Comparison of ENCODE assay signal across 16 cellular contexts in the genomic region with DNA sequence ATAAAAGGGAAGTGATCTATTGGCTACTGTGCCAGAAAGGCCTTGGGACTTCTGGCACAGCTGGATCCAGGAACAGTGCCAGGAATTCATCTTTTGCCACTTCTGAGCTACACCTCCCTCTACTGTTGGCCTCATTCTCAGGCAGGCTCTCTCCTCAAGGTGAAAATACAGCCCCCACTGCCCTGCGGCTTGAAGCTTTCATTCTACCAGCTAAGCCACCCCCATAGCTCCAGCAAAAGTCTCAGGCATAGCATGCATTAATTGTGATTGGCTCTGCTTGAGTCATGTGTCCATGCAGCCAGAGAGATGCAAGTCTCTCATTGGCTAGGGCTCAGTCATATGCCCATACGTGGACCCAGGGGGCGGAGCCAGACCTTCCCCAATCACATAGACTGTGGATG.
A peak's percentile ranks its signal among the peaks of the same experiment; 100 is the strongest.
DNase-seq lines count a peak whose midpoint lies in the region; ATAC-seq and TF ChIP-seq lines count a peak whose summit lies in the region.
"Had no signal": no experiment of that assay in that cellular context is flagged by ENCODE, and none has a peak within 500 bp of the region (broad histone marks: within the 10 kb centered on the region; RNA-seq: fewer than 3 reads in every experiment).

No MANE protein-coding gene starts in this region.

- H3K4me3 ChIP-seq in body of pancreas (no peak overlapping the region), lower lobe of right lung (no peak overlapping the region)
- H3K4me3 ChIP-seq in CD4-positive, alpha-beta memory T cell (ENCODE audit: low read length in 2 of 2): no peak overlapping the region
- H3K4me3 ChIP-seq: heart right ventricle, MG63 had no signal

- CTCF ChIA-PET in CD4-positive, alpha-beta memory T cell (lab: Charles Lee; ENCODE audit: partially characterized antibody): no interaction called here

- no peak overlapping the region for H3K4me3 Mint-ChIP-seq in neural crest cell
- H3K4me3 Mint-ChIP-seq in CD4-positive, alpha-beta memory T cell: no peak overlapping the region
- H3K4me3 Mint-ChIP-seq: activated CD4-positive, alpha-beta T cell treated with anti-CD3 and anti-CD28 coated beads, Interleukin-2, amount 10 ng/mL, durations not matched to agents 24 days and 14 days; activated T-helper 17 cell treated with anti-CD3 and anti-CD28 coated beads, Interleukin-2, amount 50 U/mL, for 72 hours; brain; memory B cell had no signal

- H3K9me3 Mint-ChIP-seq in neural crest cell: no peaks in the 10 kb centered on the region
- peaks cover 0 to 3% (median 0%) of the 10 kb centered on the region in 8 donors for H3K9me3 Mint-ChIP-seq in CD4-positive, alpha-beta memory T cell
- H3K9me3 Mint-ChIP-seq: activated CD4-positive, alpha-beta T cell treated with anti-CD3 and anti-CD28 coated beads, Interleukin-2, amount 10 ng/mL, durations not matched to agents 24 days and 14 days; activated T-helper 17 cell treated with anti-CD3 and anti-CD28 coated beads, Interleukin-2, amount 50 U/mL, for 72 hours; memory B cell had no signal

- peak overlapping the region; percentile 36 for H3K27ac Mint-ChIP-seq in neural crest cell (ENCODE audit: unreplicated experiment)
- H3K27ac Mint-ChIP-seq in CD4-positive, alpha-beta memory T cell: no peak overlapping the region
- H3K27ac Mint-ChIP-seq: activated CD4-positive, alpha-beta T cell treated with anti-CD3 and anti-CD28 coated beads, Interleukin-2, amount 10 ng/mL, durations not matched to agents 24 days and 14 days; activated T-helper 17 cell treated with anti-CD3 and anti-CD28 coated beads, Interleukin-2, amount 50 U/mL, for 72 hours; memory B cell had no signal

- TF ChIP-seq CTCF in body of pancreas (IDR thresholded peaks at IDR 0.05): peak in 2 of 7 experiments; percentile 3 to 6
- no peak for TF ChIP-seq CTCF in neural crest cell (conservative IDR thresholded peaks at IDR 0.05)
- TF ChIP-seq CTCF in lower lobe of right lung (IDR thresholded peaks at IDR 0.05): no peak

- no peaks in the 10 kb centered on the region for H3K36me3 ChIP-seq in body of pancreas (replicated peaks in 1 of 2; ENCODE audit: insufficient read depth in 1 of 2, low read depth in 2 of 2)
- no peaks in the 10 kb centered on the region for H3K36me3 ChIP-seq in CD4-positive, alpha-beta memory T cell (ENCODE audit: insufficient read depth, low read length)
- no peaks in the 10 kb centered on the region for H3K36me3 ChIP-seq in lower lobe of right lung
- H3K36me3 ChIP-seq: heart right ventricle, MG63 had no signal

- intact Hi-C loops in body of pancreas (cut with DNase I) (no loop called here), lower lobe of right lung (cut with DNase I) (no loop called here)
- intact Hi-C loops in CD4-positive, alpha-beta memory T cell (cut with micrococcal nuclease): no loop called here

- 55 to 63% methylated on average over 3 of the region's 3 CpGs for WGBS in body of pancreas, 2 donors

- H3K4me1 ChIP-seq in body of pancreas (no peaks in the 10 kb centered on the region), lower lobe of right lung (no peaks in the 10 kb centered on the region)
- no peaks in the 10 kb centered on the region for H3K4me1 ChIP-seq in CD4-positive, alpha-beta memory T cell (ENCODE audit: insufficient read depth, low read length)
- H3K4me1 ChIP-seq: heart right ventricle had no signal

- no peaks in the 10 kb centered on the region for H3K9me3 ChIP-seq in body of pancreas
- H3K9me3 ChIP-seq in CD4-positive, alpha-beta memory T cell (ENCODE audit: control insufficient read depth in 1 of 2, low read length in 2 of 2): no peaks in the 10 kb centered on the region
- H3K9me3 ChIP-seq in lower lobe of right lung: no peaks in the 10 kb centered on the region
- H3K9me3 ChIP-seq: heart right ventricle, MG63 had no signal

- no peaks in the 10 kb centered on the region for H3K27me3 Mint-ChIP-seq in neural crest cell (ENCODE audit: low read depth)
- peaks cover 18 to 32% of the 10 kb centered on the region in 2 donors for H3K27me3 Mint-ChIP-seq in CD4-positive, alpha-beta memory T cell

- DNase-seq in HT1080 (ENCODE audit: low read depth) (peak; percentile 37), NCI-H2029 treated with DMSO at 0.1 percent for 48 hours (lab: John Stamatoyannopoulos, UW) (peak; percentile 86), body of pancreas (peak; percentile 11 to 38 (median 14)), neural crest cell (ENCODE audit: low read depth, low spot score) (no peak), lower lobe of right lung (no peak)
- DNase-seq in CD4-positive, alpha-beta memory T cell: no peak
- DNase-seq: activated CD4-positive, alpha-beta T cell treated with anti-CD3 and anti-CD28 coated beads, Interleukin-2, amount 10 ng/mL, durations not matched to agents 24 days and 14 days; heart right ventricle; MG63; occipital lobe; stimulated activated CD4-positive, alpha-beta T cell treated with anti-CD3 and anti-CD28 coated beads, Interleukin-15, amount 100 ng/mL, for 24 hours; trophoblast cell had no signal

- TF ChIP-seq POLR2A in body of pancreas (IDR thresholded peaks at IDR 0.05): no peak

- ATAC-seq in body of pancreas (peak; percentile 21), HG03175 (IDR thresholded peaks at IDR 0.05; ENCODE audit: unreplicated experiment) (no peak), lower lobe of right lung (no peak)
- ATAC-seq: activated T-helper 17 cell treated with anti-CD3 and anti-CD28 coated beads, Interleukin-2, amount 50 U/mL, for 72 hours had no signal

- no peaks in the 10 kb centered on the region for H3K36me3 Mint-ChIP-seq in neural crest cell (ENCODE audit: low read depth)
- H3K36me3 Mint-ChIP-seq in CD4-positive, alpha-beta memory T cell: no peaks in the 10 kb centered on the region
- H3K36me3 Mint-ChIP-seq: brain, memory B cell had no signal

- H3K27me3 ChIP-seq in body of pancreas: no peaks in the 10 kb centered on the region
- no peaks in the 10 kb centered on the region for H3K27me3 ChIP-seq in CD4-positive, alpha-beta memory T cell (ENCODE audit: insufficient read depth, low read length)
- H3K27me3 ChIP-seq in lower lobe of right lung (ENCODE audit: low read depth): no peaks in the 10 kb centered on the region
- H3K27me3 ChIP-seq: MG63 had no signal

- H3K27ac ChIP-seq in body of pancreas (no peak overlapping the region), lower lobe of right lung (no peak overlapping the region)
- H3K27ac ChIP-seq in CD4-positive, alpha-beta memory T cell (ENCODE audit: low read depth, low read length): no peak overlapping the region
- H3K27ac ChIP-seq: heart right ventricle had no signal

- POLR2A ChIA-PET in CD4-positive, alpha-beta memory T cell (lab: Charles Lee; ENCODE audit: partially characterized antibody): no interaction called here

- H3K4me1 Mint-ChIP-seq in neural crest cell: peaks cover 22% of the 10 kb centered on the region
- no peaks in the 10 kb centered on the region for H3K4me1 Mint-ChIP-seq in CD4-positive, alpha-beta memory T cell
- H3K4me1 Mint-ChIP-seq: activated CD4-positive, alpha-beta T cell treated with anti-CD3 and anti-CD28 coated beads, Interleukin-2, amount 10 ng/mL, durations not matched to agents 24 days and 14 days; activated T-helper 17 cell treated with anti-CD3 and anti-CD28 coated beads, Interleukin-2, amount 50 U/mL, for 72 hours had no signal

Comparison
In these comparisons a context has a peak if more than half of its experiments do, and no peak if none do; other contexts are left out.
1. DNase-seq: peak in HT1080 (single experiment), NCI-H2029 treated with DMSO at 0.1 percent for 48 hours (single experiment) and body of pancreas (4 of 4); none in neural crest cell (single experiment), CD4-positive, alpha-beta memory T cell (0 of 5) and lower lobe of right lung (single experiment).